In genomic region chr17:57916925-57917858, GRCh38 we compare ENCODE assay signal across 8 cellular contexts. TPM values are rescaled to one million over a fixed set of nuclear protein-coding genes. Genes with fewer than 3 reads are reported as not detected.
A peak's percentile ranks its signal among the peaks of the same experiment; 100 is the strongest.
DNase-seq lines count a peak whose midpoint lies in the region; ATAC-seq and TF ChIP-seq lines count a peak whose summit lies in the region.

No MANE protein-coding gene starts in this region.

- DNase-seq in NCI-H510A (lab: John Stamatoyannopoulos, UW) = peak; percentile 97
- DNase-seq in chondrocyte (ENCODE audit: low spot score) = no peak
- no peak for DNase-seq in natural killer cell
- DNase-seq in aorta = no peak
- no peak for DNase-seq in NOMO-1 (lab: John Stamatoyannopoulos, UW; ENCODE audit: unreplicated experiment in 2 of 2)

- TF ChIP-seq CTCF in GM12874 (IDR thresholded peaks at IDR 0.05; ENCODE audit: insufficient read depth, low read depth, low read length) (peak; percentile 49), chondrocyte (IDR thresholded peaks at IDR 0.05) (no peak), natural killer cell (IDR thresholded peaks at IDR 0.05) (no peak)

- H3K27me3 Mint-ChIP-seq in chondrocyte (ENCODE audit: low read depth) = no peaks in the 10 kb centered on the region
- peaks cover 4 to 11% of the 10 kb centered on the region in 2 donors for H3K27me3 Mint-ChIP-seq in natural killer cell (ENCODE audit: low read depth in 2 of 2)

- H3K9me3 Mint-ChIP-seq in chondrocyte (ENCODE audit: low read depth) = no peaks in the 10 kb centered on the region
- no peaks in the 10 kb centered on the region for H3K9me3 Mint-ChIP-seq in natural killer cell

- no peaks in the 10 kb centered on the region for H3K9me3 ChIP-seq in aorta (ENCODE audit: control insufficient read depth, low read length)

- H3K36me3 Mint-ChIP-seq in chondrocyte (ENCODE audit: low read depth) (peaks cover 2% of the 10 kb centered on the region), natural killer cell (no peaks in the 10 kb centered on the region)

- H3K4me1 Mint-ChIP-seq in chondrocyte (ENCODE audit: low read depth) (peaks cover 72% of the 10 kb centered on the region), natural killer cell (peaks cover 0 to under 1% of the 10 kb centered on the region in 2 donors)

- WGBS in aorta, 2 donors = 92 to 95% methylated on average over 9 of the region's 9 CpGs

- H3K4me3 ChIP-seq in aorta (ENCODE audit: low read length in 2 of 2) = no peak overlapping the region

- H3K27me3 ChIP-seq in aorta (ENCODE audit: control insufficient read depth in 1 of 2, insufficient read depth in 2 of 2, low read length in 1 of 2) = no peaks in the 10 kb centered on the region

- H3K27ac Mint-ChIP-seq in chondrocyte (ENCODE audit: unreplicated experiment) (peak overlapping the region; percentile 12), natural killer cell (no peak overlapping the region)

- H3K4me3 Mint-ChIP-seq in chondrocyte (ENCODE audit: unreplicated experiment) = no peak overlapping the region
- H3K4me3 Mint-ChIP-seq in natural killer cell = no peak overlapping the region

- H3K27ac ChIP-seq in aorta (ENCODE audit: low read depth in 1 of 2, low read length in 2 of 2) = no peak overlapping the region

- H3K36me3 ChIP-seq in aorta (ENCODE audit: control insufficient read depth in 1 of 2, insufficient read depth in 2 of 2, low read length in 1 of 2) = no peaks in the 10 kb centered on the region

- H3K4me1 ChIP-seq in aorta (ENCODE audit: control insufficient read depth in 1 of 2, insufficient read depth in 2 of 2, low read length in 2 of 2) = peaks cover 2 to 5% of the 10 kb centered on the region in 2 donors

- ATAC-seq in natural killer cell (peak in 2 of 3 donors; percentile 44 to 63), aorta (ENCODE audit: low FRiP score) (no peak), HG03097 (IDR thresholded peaks at IDR 0.05; ENCODE audit: low FRiP score, unreplicated experiment) (no peak), HG03280 (IDR thresholded peaks at IDR 0.05; ENCODE audit: unreplicated experiment) (no peak)

- intact Hi-C loops in natural killer cell (cut with micrococcal nuclease) (loop anchor here (2.0 kb wide), 1 partner anchor 78 kb away; no protein-coding TSS in a partner anchor), aorta (cut with DNase I) (no loop called here)

RNA-seq across cellular contexts. Expression of gene CUEDC1, which starts 38.0 kb away (rescaled TPM):
- total RNA-seq in chondrocyte = 32.9 to 47.7 TPM (median 41.9 TPM) in 3 replicates
- 1 to 10 TPM; 1.5 to 3.7 (median 2.6) TPM for total RNA-seq in natural killer cell
- total RNA-seq in aorta = 10 to 100 TPM; 42.9 to 43.6 TPM
- polyA plus RNA-seq in aorta = 10 to 100 TPM; 25.4 to 26.7 TPM

Comparison
In these comparisons a context has a peak if more than half of its experiments do, and no peak if none do; other contexts are left out.
1. ATAC-seq: peak in natural killer cell (2 of 3); none in aorta (single experiment), HG03097 (single experiment) and HG03280 (single experiment).